18 cellular contexts compared by ENCODE assay signal in genomic region chr17:79627766-79628690, GRCh38. TPM values are rescaled to one million over a fixed set of nuclear protein-coding genes. Genes with fewer than 3 reads are reported as not detected.
DNase-seq lines count a peak whose midpoint lies in the region; ATAC-seq, FAIRE-seq and TF ChIP-seq lines count a peak whose summit lies in the region.
"Had no signal": no experiment of that assay in that cellular context is flagged by ENCODE, and none has a peak within 500 bp of the region (broad histone marks: within the 10 kb centered on the region; RNA-seq: fewer than 3 reads in every experiment).

No MANE protein-coding gene starts in this region.

- TF ChIP-seq CTCF in DND-41 (IDR thresholded peaks at IDR 0.05; ENCODE audit: borderline replicate concordance, extremely low read depth, low read length, poor library complexity, severe bottlenecking) (no peak), WERI-Rb-1 (IDR thresholded peaks at IDR 0.05; ENCODE audit: low read depth, low read length) (no peak), kidney (IDR thresholded peaks at IDR 0.05; ENCODE audit: borderline replicate concordance, extremely low read depth, insufficient read depth) (no peak), spleen (IDR thresholded peaks at IDR 0.05 in 8 of 11, conservative IDR thresholded peaks at IDR 0.05 in 3 of 11) (no peak), foreskin keratinocyte (conservative IDR thresholded peaks at IDR 0.05) (no peak)

- WGBS in spleen, 5 donors = 74 to 86% (median 77%) methylated on average over 18 to 20 of the region's 20 CpGs

- FAIRE-seq in kidney (lab: Jason Lieb, UNC) = no peak
- FAIRE-seq: astrocyte had no signal

- H3K4me1 ChIP-seq in DND-41 (ENCODE audit: insufficient read depth, low read length) (no peaks in the 10 kb centered on the region), kidney (ENCODE audit: control insufficient read depth in 1 of 2, insufficient read depth in 1 of 2, low read depth in 1 of 2, low read length in 2 of 2) (no peaks in the 10 kb centered on the region), spleen (no peaks in the 10 kb centered on the region), foreskin keratinocyte (no peaks in the 10 kb centered on the region)
- H3K4me1 ChIP-seq: prostate gland had no signal

- H4K20me1 ChIP-seq in DND-41 (ENCODE audit: insufficient read depth, low read length) = peaks cover 5% of the 10 kb centered on the region; the same call in 1 of the 2 replicates

- ATAC-seq in DND-41 (ENCODE audit: insufficient read depth, low read depth) (no peak), HG03521 (IDR thresholded peaks at IDR 0.05; ENCODE audit: unreplicated experiment) (no peak), foreskin keratinocyte (no peak)

- H3K36me3 ChIP-seq in DND-41 (ENCODE audit: insufficient read depth, low read length) (no peaks in the 10 kb centered on the region), WERI-Rb-1 (no peaks in the 10 kb centered on the region), kidney (ENCODE audit: control insufficient read depth in 1 of 2, insufficient read depth in 2 of 2, low read length in 2 of 2) (no peaks in the 10 kb centered on the region), spleen (no peaks in the 10 kb centered on the region)
- H3K36me3 ChIP-seq: prostate gland had no signal

- no peaks in the 10 kb centered on the region for H3K9me3 ChIP-seq in DND-41 (ENCODE audit: insufficient read depth, low read length, severe bottlenecking)
- no peaks in the 10 kb centered on the region for H3K9me3 ChIP-seq in WERI-Rb-1 (ENCODE audit: severe bottlenecking)
- H3K9me3 ChIP-seq in kidney (ENCODE audit: control insufficient read depth in 1 of 2, low read length in 2 of 2) = no peaks in the 10 kb centered on the region
- no peaks in the 10 kb centered on the region for H3K9me3 ChIP-seq in spleen
- H3K9me3 ChIP-seq: prostate gland had no signal

- H3K27ac ChIP-seq in DND-41 (ENCODE audit: low read length) = no peak overlapping the region
- H3K27ac ChIP-seq in WERI-Rb-1 = no peak overlapping the region
- H3K27ac ChIP-seq in kidney (ENCODE audit: low read depth in 2 of 2, low read length in 2 of 2) = no peak overlapping the region
- no peak overlapping the region for H3K27ac ChIP-seq in spleen
- no peak overlapping the region for H3K27ac ChIP-seq in foreskin keratinocyte
- H3K27ac ChIP-seq: prostate gland had no signal

- peak; percentile 1 for DNase-seq in DND-41
- DNase-seq in WERI-Rb-1 = peak; percentile 8
- DNase-seq in kidney = peak; percentile 43
- peak; percentile 48 for DNase-seq in spleen
- DNase-seq in NCI-H748 (lab: John Stamatoyannopoulos, UW; ENCODE audit: unreplicated experiment) = no peak
- DNase-seq in foreskin keratinocyte = no peak
- DNase-seq: activated CD4-positive, alpha-beta T cell treated with anti-CD3 and anti-CD28 coated beads, Interleukin-2, amount 10 ng/mL, durations not matched to agents 24 days and 14 days; C1 segment of cervical spinal cord; cortex of kidney; GOT3; NCI-H1417 treated with DMSO at 0.1 percent for 48 hours; NCI-H2227 treated with DMSO at 0.1 percent for 48 hours; SHP77 treated with DMSO at 0.1 percent for 48 hours had no signal

- no peak for TF ChIP-seq POLR2A in spleen (IDR thresholded peaks at IDR 0.05)

- H3K4me3 ChIP-seq in DND-41 (ENCODE audit: low read depth in 1 of 2, low read length in 2 of 2) = no peak overlapping the region
- no peak overlapping the region for H3K4me3 ChIP-seq in WERI-Rb-1 (ENCODE audit: low read depth, low read length)
- H3K4me3 ChIP-seq in kidney (ENCODE audit: low read length in 2 of 2) = no peak overlapping the region
- no peak overlapping the region for H3K4me3 ChIP-seq in spleen
- H3K4me3 ChIP-seq: prostate gland had no signal

- H3K9ac ChIP-seq in DND-41 (ENCODE audit: low read depth, low read length) (no peak overlapping the region), kidney (ENCODE audit: low read length in 2 of 2) (no peak overlapping the region)

- no peaks in the 10 kb centered on the region for H3K79me2 ChIP-seq in DND-41 (ENCODE audit: insufficient read depth, low read length)

- H2AFZ ChIP-seq in DND-41 (ENCODE audit: low read depth, low read length) = no peak overlapping the region

- no peak overlapping the region for H3K4me2 ChIP-seq in DND-41 (ENCODE audit: insufficient read depth, low read length)

- H3K27me3 ChIP-seq in DND-41 (ENCODE audit: insufficient read depth, low read length, poor library complexity) (peaks cover 13% of the 10 kb centered on the region), WERI-Rb-1 (ENCODE audit: insufficient read depth, low read depth, severe bottlenecking) (no peaks in the 10 kb centered on the region), spleen (replicated peaks in 1 of 7) (peaks cover 0 to 82% (median 4%) of the 10 kb centered on the region in 7 donors), foreskin keratinocyte (no peaks in the 10 kb centered on the region)

- intact Hi-C loops in kidney (cut with DNase I) (no loop called here), spleen (cut with DNase I; ENCODE audit: low total_unique reads) (no loop called here)

RNA-seq across cellular contexts. Expression of gene RBFOX3, which starts 17.2 kb away (rescaled TPM):
- not detected for total RNA-seq in kidney
- polyA plus RNA-seq in kidney (ENCODE audit: insufficient read depth, low read depth, low replicate concordance) = not detected
- total RNA-seq in spleen = under 1 TPM in 3 of 7 donors, not detected in 4; 0.19 to 0.34 (median 0.29) TPM
- polyA plus RNA-seq in spleen = under 1 TPM in 2 of 3 donors, not detected in 1; 0.02 to 0.03 TPM
- total RNA-seq in foreskin keratinocyte = not detected in 2 replicates
- not detected in 2 replicates for polyA plus RNA-seq in foreskin keratinocyte
- total RNA-seq: activated CD4-positive, alpha-beta T cell treated with anti-CD3 and anti-CD28 coated beads, Interleukin-2, amount 10 ng/mL, durations not matched to agents 24 days and 14 days; HT-29; LHCN-M2 had no signal

Comparison
In these comparisons a context has a peak if more than half of its experiments do, and no peak if none do; other contexts are left out.
1. DNase-seq: peak in DND-41 (single experiment), WERI-Rb-1 (single experiment), kidney (single experiment) and spleen (single experiment); none in NCI-H748 (single experiment) and foreskin keratinocyte (0 of 2).